15 cellular contexts compared by ENCODE assay signal in genomic region chr20:34512955-34513419, GRCh38. TPM values are rescaled to one million over a fixed set of nuclear protein-coding genes. Genes with fewer than 3 reads are reported as not detected.
DNase-seq lines count a peak whose midpoint lies in the region; ATAC-seq and TF ChIP-seq lines count a peak whose summit lies in the region.
"Had no signal": no experiment of that assay in that cellular context is flagged by ENCODE, and none has a peak within 500 bp of the region (broad histone marks: within the 10 kb centered on the region; RNA-seq: fewer than 3 reads in every experiment).

No MANE protein-coding gene starts in this region.

- H3K14ac ChIP-seq in mesenchymal stem cell (ENCODE audit: low read length in 2 of 2): no peak overlapping the region

- H4K8ac ChIP-seq in mesenchymal stem cell (ENCODE audit: low read length): no peak overlapping the region

- peaks cover 34% of the 10 kb centered on the region for H3K79me2 ChIP-seq in mammary epithelial cell (ENCODE audit: insufficient read depth, low read length)

- H3K4me2 ChIP-seq in mammary epithelial cell (ENCODE audit: insufficient read depth, low read depth, low read length): no peak overlapping the region
- no peak overlapping the region for H3K4me2 ChIP-seq in mesenchymal stem cell (ENCODE audit: low read length, poor library complexity, severe bottlenecking)
- H3K4me2 ChIP-seq: KMS-11 had no signal

- ATAC-seq in left cardiac atrium: no peak
- ATAC-seq: gastroesophageal sphincter had no signal

- H4K20me1 ChIP-seq in mammary epithelial cell (ENCODE audit: insufficient read depth, low read length): no peaks in the 10 kb centered on the region

- H2AK5ac ChIP-seq in mesenchymal stem cell (ENCODE audit: low read length, severe bottlenecking): no peak overlapping the region

- H3K79me1 ChIP-seq in mesenchymal stem cell (replicated peaks; ENCODE audit: low read length, poor library complexity, severe bottlenecking): peaks cover 7% of the 10 kb centered on the region

- intact Hi-C loops in left ventricle myocardium inferior (cut with micrococcal nuclease): no loop called here
- intact Hi-C loops in left cardiac atrium (cut with DNase I): no loop called here
- intact Hi-C loops in mammary epithelial cell (cut with micrococcal nuclease): no loop called here

- H2AFZ ChIP-seq in mammary epithelial cell (ENCODE audit: low read depth, low read length) (no peak overlapping the region), mesenchymal stem cell (ENCODE audit: low read depth, low read length) (no peak overlapping the region)

- peak overlapping the region; percentile 55 for H3K27ac ChIP-seq in left ventricle myocardium inferior (replicated peaks)
- H3K27ac ChIP-seq in mammary epithelial cell (ENCODE audit: insufficient read depth, low read depth, low read length): peak overlapping the region; percentile 40
- peak overlapping the region; percentile 82 for H3K27ac ChIP-seq in mesenchymal stem cell (ENCODE audit: low read length, poor library complexity, severe bottlenecking)
- H3K27ac ChIP-seq in effector memory CD4-positive, alpha-beta T cell (ENCODE audit: insufficient read depth, low read length, poor library complexity, severe bottlenecking): no peak overlapping the region
- H3K27ac ChIP-seq: KMS-11, WERI-Rb-1 had no signal

- H3K36me3 ChIP-seq in left ventricle myocardium inferior (peaks cover 29% of the 10 kb centered on the region), mammary epithelial cell (ENCODE audit: insufficient read depth, low read length) (peaks cover 26% of the 10 kb centered on the region), mesenchymal stem cell (ENCODE audit: control insufficient read depth in 1 of 2, insufficient read depth in 2 of 2, low read depth in 1 of 2, low read length in 2 of 2) (peaks cover 0 to 52% of the 10 kb centered on the region in 2 experiments), MG63 (peaks cover 22% of the 10 kb centered on the region)
- no peaks in the 10 kb centered on the region for H3K36me3 ChIP-seq in effector memory CD4-positive, alpha-beta T cell (ENCODE audit: control insufficient read depth, insufficient read depth, low read length)

- dilution Hi-C loops in mammary epithelial cell (cut with HindIII; ENCODE audit: low sequenced_read_pairs): no loop called here

- CTCF ChIA-PET in mammary epithelial cell (lab: Charles Lee; ENCODE audit: low non-redundant PET): no interaction called here

- H4K91ac ChIP-seq in mesenchymal stem cell (ENCODE audit: low read length): no peak overlapping the region

- H3K23ac ChIP-seq in mesenchymal stem cell (ENCODE audit: low read length in 2 of 2): no peak overlapping the region

- no peak for TF ChIP-seq CTCF in left ventricle myocardium inferior (IDR thresholded peaks at IDR 0.05; ENCODE audit: borderline replicate concordance)
- TF ChIP-seq CTCF in mammary epithelial cell (conservative IDR thresholded peaks at IDR 0.05 in 1 of 2, IDR thresholded peaks at IDR 0.05 in 1 of 2; ENCODE audit: extremely low read depth in 1 of 2, insufficient read depth in 1 of 2, low read depth in 1 of 2, low read length in 2 of 2): no peak

- no peak overlapping the region for H3K4ac ChIP-seq in mesenchymal stem cell (ENCODE audit: low read depth in 1 of 2, low read length in 2 of 2)

- no peak overlapping the region for H2BK120ac ChIP-seq in mesenchymal stem cell (ENCODE audit: low read depth, low read length)

- no peak overlapping the region for H3K18ac ChIP-seq in mesenchymal stem cell (ENCODE audit: low read depth in 1 of 2, low read length in 2 of 2)

- H3K4me3 ChIP-seq in left ventricle myocardium inferior: no peak overlapping the region
- H3K4me3 ChIP-seq in mammary epithelial cell (replicated peaks in 1 of 3; ENCODE audit: insufficient read depth in 1 of 3, low read depth in 2 of 3, low read length in 3 of 3): no peak overlapping the region
- H3K4me3 ChIP-seq in mesenchymal stem cell (ENCODE audit: insufficient read depth in 1 of 2, low read depth in 1 of 2, low read length in 2 of 2): no peak overlapping the region
- no peak overlapping the region for H3K4me3 ChIP-seq in MG63
- H3K4me3 ChIP-seq in effector memory CD4-positive, alpha-beta T cell (ENCODE audit: insufficient read depth, low read depth, low read length, poor library complexity, severe bottlenecking): no peak overlapping the region
- H3K4me3 ChIP-seq: gastroesophageal sphincter had no signal

- H3K4me1 ChIP-seq in left ventricle myocardium inferior (peaks cover 55% of the 10 kb centered on the region), mammary epithelial cell (ENCODE audit: insufficient read depth, low read length) (peaks cover 20% of the 10 kb centered on the region), mesenchymal stem cell (ENCODE audit: control insufficient read depth, insufficient read depth, low read depth, low read length) (peaks cover 9% of the 10 kb centered on the region)
- peaks cover 18% of the 10 kb centered on the region for H3K4me1 ChIP-seq in effector memory CD4-positive, alpha-beta T cell (ENCODE audit: control insufficient read depth, insufficient read depth, low read length, poor library complexity, severe bottlenecking)

- H3K9me3 ChIP-seq in left ventricle myocardium inferior (replicated peaks): no peaks in the 10 kb centered on the region
- no peaks in the 10 kb centered on the region for H3K9me3 ChIP-seq in mammary epithelial cell (replicated peaks; ENCODE audit: insufficient read depth, low read length)
- H3K9me3 ChIP-seq in mesenchymal stem cell (ENCODE audit: control insufficient read depth, low read length): no peaks in the 10 kb centered on the region
- no peaks in the 10 kb centered on the region for H3K9me3 ChIP-seq in MG63
- H3K9me3 ChIP-seq in effector memory CD4-positive, alpha-beta T cell (ENCODE audit: control insufficient read depth, low read length): no peaks in the 10 kb centered on the region
- H3K9me3 ChIP-seq: gastroesophageal sphincter had no signal

- BruUV-seq in mammary epithelial cell (replicated peaks; lab: Mats Ljungman, UMichigan): no TSS peak

- no peak overlapping the region for H2BK5ac ChIP-seq in mesenchymal stem cell (ENCODE audit: low read depth, low read length, poor library complexity, severe bottlenecking)

- DNase-seq in left ventricle myocardium inferior (no peak), left cardiac atrium (no peak), mammary epithelial cell (no peak), mesenchymal stem cell (peak; percentile 21), MG63 (no peak), activated gamma-delta T cell treated with Interleukin-2 at 50 U/mL for 16 hours (no peak)
- DNase-seq in activated effector memory CD4-positive, alpha-beta T cell treated with anti-CD3 and anti-CD28 coated beads, Interleukin-2, amount 50 U/mL, for 16 hours: no peak
- no peak for DNase-seq in effector memory CD4-positive, alpha-beta T cell
- DNase-seq: islet precursor cell; NCI-H187; SIG-M5; stimulated activated CD4-positive, alpha-beta T cell treated with anti-CD3 and anti-CD28 coated beads, Interleukin-15, amount 100 ng/mL, for 24 hours; WERI-Rb-1 had no signal

- H3K27me3 ChIP-seq in left ventricle myocardium inferior (ENCODE audit: low read depth): no peaks in the 10 kb centered on the region
- no peaks in the 10 kb centered on the region for H3K27me3 ChIP-seq in mammary epithelial cell (ENCODE audit: insufficient read depth, low read length)
- H3K27me3 ChIP-seq in mesenchymal stem cell (ENCODE audit: control insufficient read depth in 1 of 2, insufficient read depth in 1 of 2, low read length in 2 of 2): no peaks in the 10 kb centered on the region
- H3K27me3 ChIP-seq in MG63: 0 out of 2 replicates have a peak, but pooled peaks cover 3% of the 10 kb centered on the region
- H3K27me3 ChIP-seq in effector memory CD4-positive, alpha-beta T cell (replicated peaks; ENCODE audit: control insufficient read depth, insufficient read depth, low read length, poor library complexity, severe bottlenecking): no peaks in the 10 kb centered on the region
- H3K27me3 ChIP-seq: gastroesophageal sphincter had no signal

- in situ Hi-C loops in mammary epithelial cell (cut with MboI; ENCODE audit: low sequenced_read_pairs in 2 of 2): loop anchor here in 1 of 2 donors (25.0 kb wide), 1 partner anchor 201 kb away; the partner anchor contains the start of gene AHCY

- H2BK15ac ChIP-seq in mesenchymal stem cell (ENCODE audit: low read depth, poor library complexity, severe bottlenecking): no peak overlapping the region

- H3K9ac ChIP-seq in mammary epithelial cell (ENCODE audit: insufficient read depth, low read length): no peak overlapping the region
- H3K9ac ChIP-seq in mesenchymal stem cell (ENCODE audit: low read length): peak overlapping the region; percentile 0
- H3K9ac ChIP-seq: KMS-11 had no signal

- no peak overlapping the region for H2BK12ac ChIP-seq in mesenchymal stem cell (ENCODE audit: low read length in 2 of 2)

RNA-seq across cellular contexts. Expression of gene DYNLRB1, which starts 3.2 kb away (rescaled TPM):
- 166 TPM for total RNA-seq in left ventricle myocardium inferior
- 100 to 1,000 TPM; 138 to 141 TPM for total RNA-seq in left cardiac atrium
- 10 to 100 TPM; 55.5 to 95.6 TPM for total RNA-seq in mammary epithelial cell
- polyA plus RNA-seq in mammary epithelial cell: 230 TPM
- polyA minus RNA-seq in mammary epithelial cell: 158 TPM
- polyA plus RNA-seq in mesenchymal stem cell (2013, experiment 1 of 2): 344 TPM
- 339 TPM for polyA plus RNA-seq in mesenchymal stem cell (2013, experiment 2 of 2)
- total RNA-seq in MG63 (2014; rRNA removed; shearing (Covaris generic); ENCODE audit: low replicate concordance): 96.3 and 137 TPM in 2 replicates

RNA-seq across cellular contexts. Expression of gene MAP1LC3A, which starts 45.5 kb away (rescaled TPM):
- total RNA-seq in left ventricle myocardium inferior (110 TPM), left cardiac atrium (10 to 100 TPM; 76.7 to 85.7 TPM), mammary epithelial cell (10 to 100 TPM in 1 of 2 donors, 1 to 10 TPM in 1; 9.4 to 18.5 TPM)
- polyA plus RNA-seq in mammary epithelial cell: 2.5 TPM
- not detected for polyA minus RNA-seq in mammary epithelial cell
- 34.0 TPM for polyA plus RNA-seq in mesenchymal stem cell (2013, experiment 1 of 2)
- 33.2 TPM for polyA plus RNA-seq in mesenchymal stem cell (2013, experiment 2 of 2)
- 0.13 TPM in 1 of 2 replicates, not detected in the other for total RNA-seq in MG63 (2014; rRNA removed; shearing (Covaris generic); ENCODE audit: low replicate concordance)
